ENCODE assay signal across 8 cellular contexts in the genomic region with DNA sequence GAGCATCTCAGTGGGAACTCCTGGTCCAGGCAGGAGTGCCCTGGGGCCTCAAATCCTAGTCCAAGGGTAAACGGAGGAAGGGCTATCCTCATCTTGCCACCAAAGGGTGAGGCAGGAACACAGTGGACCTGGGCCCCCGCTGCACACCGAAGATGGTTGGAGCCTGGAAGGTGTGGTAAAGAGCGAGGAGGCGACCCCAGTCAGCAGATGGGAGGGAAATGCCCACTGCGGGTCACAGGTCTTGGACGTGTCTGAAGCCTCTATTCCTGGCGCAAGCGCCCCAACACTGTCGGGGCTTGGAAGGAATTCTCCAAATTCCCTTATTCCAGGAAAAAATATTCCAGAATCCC. TPM values are rescaled to one million over a fixed set of nuclear protein-coding genes. Genes with fewer than 3 reads are reported as not detected.
DNase-seq lines count a peak whose midpoint lies in the region; ATAC-seq and TF ChIP-seq lines count a peak whose summit lies in the region.

No MANE protein-coding gene starts in this region.

- H3K36me3 ChIP-seq in CD4-positive, alpha-beta memory T cell (ENCODE audit: insufficient read depth, low read length), result no peaks in the 10 kb centered on the region
- H3K36me3 ChIP-seq in SJSA1, result peaks cover 25% of the 10 kb centered on the region
- H3K36me3 ChIP-seq in fibroblast of lung (ENCODE audit: control insufficient read depth, insufficient read depth, low read length), result no peaks in the 10 kb centered on the region

- CTCF ChIA-PET in CD4-positive, alpha-beta memory T cell (lab: Charles Lee; ENCODE audit: partially characterized antibody), result no interaction called here

- intact Hi-C loops in CD4-positive, alpha-beta memory T cell (cut with micrococcal nuclease), result no loop called here

- H3K4me3 ChIP-seq in CD4-positive, alpha-beta memory T cell (ENCODE audit: low read length in 2 of 2), result no peak overlapping the region
- H3K4me3 ChIP-seq in SJSA1 (peak overlapping the region; percentile 93), fibroblast of lung (replicated peaks in 1 of 4; ENCODE audit: control extremely low read depth in 1 of 4, insufficient read depth in 1 of 4, low read depth in 3 of 4, low read length in 4 of 4) (peak overlapping the region; percentile 55 to 74 (median 64))

- H3K27ac ChIP-seq in CD4-positive, alpha-beta memory T cell (ENCODE audit: low read depth, low read length), result no peak overlapping the region
- H3K27ac ChIP-seq in SJSA1 (peak overlapping the region; percentile 59), fibroblast of lung (ENCODE audit: insufficient read depth, low read length) (no peak overlapping the region)

- H3K4me1 ChIP-seq in CD4-positive, alpha-beta memory T cell (ENCODE audit: insufficient read depth, low read length), result peaks cover 5% of the 10 kb centered on the region
- peaks cover 40% of the 10 kb centered on the region for H3K4me1 ChIP-seq in SJSA1 (replicated peaks)
- peaks cover 12% of the 10 kb centered on the region for H3K4me1 ChIP-seq in fibroblast of lung (ENCODE audit: control insufficient read depth, extremely low read depth, insufficient read depth, low read length)

- POLR2A ChIA-PET in CD4-positive, alpha-beta memory T cell (lab: Charles Lee; ENCODE audit: partially characterized antibody), result no interaction called here

- H3K27me3 Mint-ChIP-seq in CD4-positive, alpha-beta memory T cell, result peaks cover 7 to 8% of the 10 kb centered on the region in 2 donors
- H3K27me3 Mint-ChIP-seq in osteocyte (ENCODE audit: unreplicated experiment), result no peaks in the 10 kb centered on the region

- H3K4me1 Mint-ChIP-seq in CD4-positive, alpha-beta memory T cell, result peaks cover 0 to 5% (median 0%) of the 10 kb centered on the region in 4 donors
- H3K4me1 Mint-ChIP-seq in osteocyte (ENCODE audit: unreplicated experiment), result peaks cover 24% of the 10 kb centered on the region

- no peaks in the 10 kb centered on the region for H3K79me2 ChIP-seq in fibroblast of lung (ENCODE audit: control insufficient read depth, insufficient read depth, low read length)

- peak overlapping the region; percentile 88 for H3K4me2 ChIP-seq in fibroblast of lung (ENCODE audit: extremely low read depth, insufficient read depth, low read length)

- no peaks in the 10 kb centered on the region for H3K36me3 Mint-ChIP-seq in CD4-positive, alpha-beta memory T cell
- no peaks in the 10 kb centered on the region for H3K36me3 Mint-ChIP-seq in osteocyte (ENCODE audit: unreplicated experiment)

- H3K27ac Mint-ChIP-seq in CD4-positive, alpha-beta memory T cell, result peak overlapping the region in 1 of 7 donors; percentile 51
- H3K27ac Mint-ChIP-seq in osteocyte (ENCODE audit: unreplicated experiment), result peak overlapping the region; percentile 59

- peaks cover 12% of the 10 kb centered on the region for H3K27me3 ChIP-seq in CD4-positive, alpha-beta memory T cell (ENCODE audit: insufficient read depth, low read length)
- no peaks in the 10 kb centered on the region for H3K27me3 ChIP-seq in SJSA1 (replicated peaks)
- no peaks in the 10 kb centered on the region for H3K27me3 ChIP-seq in fibroblast of lung (ENCODE audit: control insufficient read depth, insufficient read depth, low read length)

- H2AFZ ChIP-seq in fibroblast of lung (ENCODE audit: low read length), result peak overlapping the region; percentile 64

- no peak for ATAC-seq in GM18868 (IDR thresholded peaks at IDR 0.05; ENCODE audit: unreplicated experiment)
- no peak for ATAC-seq in HG02571 (IDR thresholded peaks at IDR 0.05; ENCODE audit: unreplicated experiment)
- no peak for ATAC-seq in GM19455 (IDR thresholded peaks at IDR 0.05; ENCODE audit: unreplicated experiment)

- H3K9me3 Mint-ChIP-seq in CD4-positive, alpha-beta memory T cell, result no peaks in the 10 kb centered on the region
- H3K9me3 Mint-ChIP-seq in osteocyte (ENCODE audit: unreplicated experiment), result no peaks in the 10 kb centered on the region

- no peaks in the 10 kb centered on the region for H3K9me3 ChIP-seq in CD4-positive, alpha-beta memory T cell (ENCODE audit: control insufficient read depth in 1 of 2, low read length in 2 of 2)
- H3K9me3 ChIP-seq in SJSA1 (replicated peaks) (no peaks in the 10 kb centered on the region; the same call in 1 of the 2 replicates), fibroblast of lung (ENCODE audit: control insufficient read depth, insufficient read depth, low read depth, low read length) (no peaks in the 10 kb centered on the region)

- peak overlapping the region; percentile 59 to 81 (median 75) for H3K4me3 Mint-ChIP-seq in CD4-positive, alpha-beta memory T cell
- peak overlapping the region; percentile 79 for H3K4me3 Mint-ChIP-seq in osteocyte (ENCODE audit: unreplicated experiment)

- TF ChIP-seq CTCF in fibroblast of lung (conservative IDR thresholded peaks at IDR 0.05 in 1 of 2, IDR thresholded peaks at IDR 0.05 in 1 of 2; ENCODE audit: low read depth in 1 of 2, low read length in 2 of 2) (no peak), osteocyte (IDR thresholded peaks at IDR 0.05) (no peak)

- peak overlapping the region; percentile 48 for H3K9ac ChIP-seq in fibroblast of lung (ENCODE audit: insufficient read depth, low read length)

- DNase-seq in CD4-positive, alpha-beta memory T cell, result no peak
- DNase-seq in SJSA1 (ENCODE audit: low read depth in 1 of 2, low spot score in 2 of 2) (no peak), fibroblast of lung (ENCODE audit: low read depth in 2 of 2) (no peak), osteocyte (ENCODE audit: extremely low spot score, unreplicated experiment) (no peak), inferior parietal cortex (ENCODE audit: extremely low spot score) (no peak)

- H4K20me1 ChIP-seq in fibroblast of lung (ENCODE audit: control insufficient read depth, extremely low read depth, insufficient read depth, low read length), result no peaks in the 10 kb centered on the region

RNA-seq across cellular contexts. Expression of a gene that starts 38.5 kb away (rescaled TPM):
- total RNA-seq in CD4-positive, alpha-beta memory T cell, result not detected
- polyA plus RNA-seq in CD4-positive, alpha-beta memory T cell, result not detected
- total RNA-seq in SJSA1 (2014; rRNA removed; shearing (Covaris generic)), result 167 and 209 TPM in 2 replicates
- total RNA-seq in fibroblast of lung (43.7 and 58.1 TPM in 2 replicates), osteocyte (23.0 and 24.6 TPM in 2 replicates)
- 31.5 and 50.9 TPM in 2 replicates for polyA plus RNA-seq in fibroblast of lung
- polyA plus RNA-seq in fibroblast of lung (2012), result 24.4 and 34.5 TPM in 2 replicates
- polyA minus RNA-seq in fibroblast of lung (ENCODE audit: low replicate concordance), result 8.8 and 12.8 TPM in 2 replicates

Comparison
In these comparisons a context has a peak if more than half of its experiments do, and no peak if none do; other contexts are left out.
1. H3K4me3 ChIP-seq: peak in SJSA1 (single experiment) and fibroblast of lung (4 of 4); none in CD4-positive, alpha-beta memory T cell (0 of 2).
2. RNA of a gene that starts 38.5 kb away (total RNA-seq): 167 to 209 TPM in SJSA1, 43.7 to 58.1 TPM in fibroblast of lung and 23.0 to 24.6 TPM in osteocyte; not detected in CD4-positive, alpha-beta memory T cell; every median in the first group is over 10 times any median in the second.